1 cellular context compared by ENCODE assay signal in the genomic region with DNA sequence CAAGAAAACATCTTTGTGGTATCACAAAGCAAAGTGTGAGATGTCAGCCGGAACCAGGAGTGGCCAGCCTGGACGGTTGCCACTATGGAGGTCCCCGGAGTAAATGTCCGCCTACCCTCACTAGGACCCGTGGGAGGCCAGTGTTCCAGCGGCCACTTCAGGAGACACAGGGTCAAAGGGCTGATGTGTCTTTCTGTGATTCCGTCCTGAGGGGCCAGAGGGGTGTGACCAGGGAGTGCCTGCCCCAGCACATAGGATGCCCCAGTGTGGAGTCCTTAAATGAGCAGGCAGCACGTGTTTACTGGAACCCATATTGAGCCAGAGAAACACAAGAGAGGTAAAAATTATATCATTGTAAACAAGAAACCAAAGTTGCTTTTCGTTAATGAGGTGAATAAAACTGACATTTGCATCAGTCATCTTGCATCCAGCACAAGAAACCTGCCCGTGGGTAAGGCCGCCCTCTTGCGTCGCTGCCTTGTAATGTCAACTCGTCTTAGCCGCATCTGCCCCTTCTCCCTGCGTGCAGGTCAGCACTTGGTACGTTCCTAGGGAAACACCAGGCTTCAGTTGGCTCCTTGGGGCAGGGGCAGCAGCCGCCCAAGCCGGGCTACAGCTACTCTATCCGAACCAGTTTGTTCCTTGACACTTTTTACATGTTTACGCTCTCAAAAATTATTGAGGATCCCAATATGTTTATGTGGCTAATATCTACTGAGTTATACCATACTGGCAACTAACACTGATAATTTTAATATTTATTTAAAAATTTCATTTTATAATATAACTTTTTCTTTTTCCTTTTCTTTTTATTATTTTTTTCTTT.
TF ChIP-seq lines count a peak whose summit lies in the region.

No MANE protein-coding gene starts in this region.

TF ChIP-seq in WTC11, 78 proteins besides CTCF, POLR2A, EP300 and RAD21 (continued from another document):
- TF ChIP-seq GABPB1 (CRISPR knock-in tag; IDR thresholded peaks at IDR 0.05) (peak; percentile 60; the same call in 1 of the 2 replicates), MYBL2 (CRISPR knock-in tag; IDR thresholded peaks at IDR 0.05) (no peak), RORB (CRISPR knock-in tag; IDR thresholded peaks at IDR 0.05) (no peak), TCF7 (CRISPR knock-in tag; IDR thresholded peaks at IDR 0.05; ENCODE audit: low read depth) (no peak), CREM (CRISPR knock-in tag; IDR thresholded peaks at IDR 0.05) (no peak), USF2 (CRISPR knock-in tag; IDR thresholded peaks at IDR 0.05) (no peak), KAT7 (CRISPR knock-in tag; IDR thresholded peaks at IDR 0.05; ENCODE audit: borderline replicate concordance) (no peak), ELF4 (CRISPR knock-in tag; IDR thresholded peaks at IDR 0.05; ENCODE audit: low read depth) (no peak), HMGA2 (CRISPR knock-in tag; IDR thresholded peaks at IDR 0.05) (peak; percentile 84)
- TF ChIP-seq, protein P1, sequence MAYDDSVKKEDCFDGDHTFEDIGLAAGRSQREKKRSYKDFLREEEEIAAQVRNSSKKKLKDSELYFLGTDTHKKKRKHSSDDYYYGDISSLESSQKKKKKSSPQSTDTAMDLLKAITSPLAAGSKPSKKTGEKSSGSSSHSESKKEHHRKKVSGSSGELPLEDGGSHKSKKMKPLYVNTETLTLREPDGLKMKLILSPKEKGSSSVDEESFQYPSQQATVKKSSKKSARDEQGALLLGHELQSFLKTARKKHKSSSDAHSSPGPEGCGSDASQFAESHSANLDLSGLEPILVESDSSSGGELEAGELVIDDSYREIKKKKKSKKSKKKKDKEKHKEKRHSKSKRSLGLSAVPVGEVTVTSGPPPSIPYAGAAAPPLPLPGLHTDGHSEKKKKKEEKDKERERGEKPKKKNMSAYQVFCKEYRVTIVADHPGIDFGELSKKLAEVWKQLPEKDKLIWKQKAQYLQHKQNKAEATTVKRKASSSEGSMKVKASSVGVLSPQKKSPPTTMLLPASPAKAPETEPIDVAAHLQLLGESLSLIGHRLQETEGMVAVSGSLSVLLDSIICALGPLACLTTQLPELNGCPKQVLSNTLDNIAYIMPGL (CRISPR knock-in tag; IDR thresholded peaks at IDR 0.05): 0 out of 2 replicates have a peak, but pooled peaks have one; percentile 51
